ENCODE assay signal across 8 cellular contexts in the genomic region with DNA sequence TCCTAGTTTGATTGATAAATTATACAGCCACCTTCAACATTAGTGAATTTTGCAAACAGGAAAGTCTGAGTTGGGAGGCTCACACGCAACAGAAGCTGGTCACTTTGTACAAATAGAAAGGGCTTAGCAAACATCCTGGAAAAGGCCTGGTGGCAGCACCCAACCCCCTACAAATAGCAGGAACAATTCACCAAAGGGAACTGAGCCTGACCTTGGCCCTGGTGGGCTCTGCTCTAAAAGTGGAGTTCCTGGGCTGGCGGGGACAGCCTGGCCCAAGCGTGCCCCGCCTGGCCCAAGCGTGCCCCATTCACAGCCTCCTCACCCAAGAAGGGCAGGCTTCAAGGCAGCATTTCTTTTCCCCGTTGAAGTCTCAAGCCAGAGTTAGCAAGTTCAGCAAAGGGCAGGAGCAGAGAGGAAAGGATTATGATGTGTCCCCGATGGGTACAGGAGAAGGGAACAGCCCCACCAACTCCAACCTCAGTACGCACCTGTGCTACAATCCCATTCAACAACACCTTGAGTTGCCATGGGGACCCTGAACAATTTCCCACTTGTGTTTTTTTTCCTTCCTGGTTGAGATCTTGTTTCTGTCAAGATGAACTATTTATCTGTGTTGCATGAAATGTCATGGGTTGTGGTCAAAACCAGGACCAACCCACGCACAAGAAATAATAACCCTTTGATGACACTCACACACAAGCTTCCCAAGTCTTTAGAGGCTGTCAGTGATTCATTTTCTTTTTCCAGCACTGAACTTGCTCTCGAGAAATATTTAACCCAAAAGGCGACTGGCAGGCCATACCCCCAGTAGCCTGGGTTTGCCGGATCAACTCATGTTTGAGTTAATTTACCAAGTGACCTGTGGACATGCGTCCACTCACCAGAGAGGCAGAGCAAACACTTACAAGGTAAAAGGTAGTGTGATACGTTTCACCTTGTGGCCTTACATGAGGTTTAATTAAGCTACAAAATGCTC. TPM values are rescaled to one million over a fixed set of nuclear protein-coding genes. Genes with fewer than 3 reads are reported as not detected.
DNase-seq lines count a peak whose midpoint lies in the region; ATAC-seq, FAIRE-seq and TF ChIP-seq lines count a peak whose summit lies in the region.
"Had no signal": no experiment of that assay in that cellular context is flagged by ENCODE, and none has a peak within 500 bp of the region (broad histone marks: within the 10 kb centered on the region; RNA-seq: fewer than 3 reads in every experiment).

No MANE protein-coding gene starts in this region.

- H3K9me1 ChIP-seq in K562 (ENCODE audit: control insufficient read depth, insufficient read depth, low read length) = no peaks in the 10 kb centered on the region

- DNase-seq in DND-41 = no peak
- DNase-seq in K562 (ENCODE audit: extremely low read depth in 1 of 4, low spot score in 3 of 4) = no peak
- DNase-seq in neuronal stem cell (ENCODE audit: low spot score) = no peak
- DNase-seq in mucosa of descending colon = no peak
- DNase-seq in EL = no peak
- no peak for DNase-seq in D341Med (ENCODE audit: low spot score)
- DNase-seq: NCI-H2107 had no signal

- H4K91ac ChIP-seq in neuronal stem cell (ENCODE audit: low read depth, low read length, poor library complexity) = no peak overlapping the region

- H3K4me1 ChIP-seq in DND-41 (ENCODE audit: insufficient read depth, low read length) (peaks cover 36% of the 10 kb centered on the region), K562 (replicated peaks in 1 of 2; ENCODE audit: control insufficient read depth in 2 of 2, insufficient read depth in 2 of 2, low read length in 2 of 2) (no peaks in the 10 kb centered on the region; a peak in 1 of 5 replicates), neuronal stem cell (ENCODE audit: control insufficient read depth in 2 of 2, insufficient read depth in 1 of 2, low read depth in 1 of 2, low read length in 2 of 2) (peaks cover 4 to 14% of the 10 kb centered on the region in 2 donors), mucosa of descending colon (ENCODE audit: low read depth) (peaks cover 8% of the 10 kb centered on the region)

- H2AFZ ChIP-seq in DND-41 (ENCODE audit: low read depth, low read length) (no peak overlapping the region), K562 (ENCODE audit: low read depth, low read length) (no peak overlapping the region), neuronal stem cell (ENCODE audit: low read length) (no peak overlapping the region)

- H2BK120ac ChIP-seq in neuronal stem cell (ENCODE audit: low read depth, low read length) = no peak overlapping the region

- H2BK12ac ChIP-seq in neuronal stem cell (ENCODE audit: low read length) = no peak overlapping the region

- no peak overlapping the region for H3K4ac ChIP-seq in neuronal stem cell (ENCODE audit: low read length)

- no peak overlapping the region for H2BK15ac ChIP-seq in neuronal stem cell (ENCODE audit: low read length)

- no peak overlapping the region for H3K14ac ChIP-seq in neuronal stem cell (ENCODE audit: low read length)

- no peaks in the 10 kb centered on the region for H3K27me3 ChIP-seq in DND-41 (ENCODE audit: insufficient read depth, low read length, poor library complexity)
- H3K27me3 ChIP-seq in K562 (ENCODE audit: control insufficient read depth in 2 of 2, insufficient read depth in 2 of 2, low read length in 2 of 2) = no peaks in the 10 kb centered on the region
- H3K27me3 ChIP-seq in neuronal stem cell (ENCODE audit: control insufficient read depth in 3 of 3, insufficient read depth in 3 of 3, low read depth in 1 of 3, low read length in 3 of 3) = peaks cover 0 to 6% (median 2%) of the 10 kb centered on the region in 3 experiments

- ATAC-seq in DND-41 (ENCODE audit: insufficient read depth, low read depth) (no peak), K562 (no peak), mucosa of descending colon (no peak)

- FAIRE-seq in K562 (lab: Jason Lieb, UNC) = no peak

- BruUV-seq in K562 (replicated peaks; lab: Mats Ljungman, UMichigan) = no TSS peak

- CTCF ChIA-PET in K562 (lab: Yijun Ruan, JAX; ENCODE audit: low intra/inter-chr PET ratio) = no interaction called here

- POLR2A ChIA-PET in K562 (lab: Yijun Ruan, JAX) = no interaction called here

- H3K23ac ChIP-seq in neuronal stem cell (ENCODE audit: low read depth, low read length, poor library complexity) = no peak overlapping the region

- TF ChIP-seq POLR2A in K562 (conservative IDR thresholded peaks at IDR 0.05) = no peak

- TF ChIP-seq CTCF in DND-41 (IDR thresholded peaks at IDR 0.05; ENCODE audit: borderline replicate concordance, extremely low read depth, low read length, poor library complexity, severe bottlenecking) = no peak
- TF ChIP-seq CTCF in K562 (IDR thresholded peaks at IDR 0.05 in 2 of 3, conservative IDR thresholded peaks at IDR 0.05 in 1 of 3; ENCODE audit: insufficient read depth in 2 of 3, low read depth in 1 of 3, low read length in 3 of 3) = no peak
- TF ChIP-seq CTCF in mucosa of descending colon (IDR thresholded peaks at IDR 0.05) = no peak

- H3K36me3 ChIP-seq in DND-41 (ENCODE audit: insufficient read depth, low read length) = peaks cover 18% of the 10 kb centered on the region; the same call in 1 of the 2 replicates
- H3K36me3 ChIP-seq in KOPT-K1 (ENCODE audit: insufficient read depth, low read length) = peaks cover 38% of the 10 kb centered on the region
- H3K36me3 ChIP-seq in K562 (ENCODE audit: control insufficient read depth, insufficient read depth, low read length) = peaks cover 29% of the 10 kb centered on the region; the same call in 2 of the 3 replicates
- no peaks in the 10 kb centered on the region for H3K36me3 ChIP-seq in neuronal stem cell (replicated peaks in 1 of 2; ENCODE audit: control insufficient read depth in 2 of 2, insufficient read depth in 2 of 2, low read length in 2 of 2)
- H3K36me3 ChIP-seq in mucosa of descending colon (ENCODE audit: low read depth) = no peaks in the 10 kb centered on the region

- H4K20me1 ChIP-seq in DND-41 (ENCODE audit: insufficient read depth, low read length) (no peaks in the 10 kb centered on the region), K562 (replicated peaks; ENCODE audit: control insufficient read depth, insufficient read depth, low read length) (no peaks in the 10 kb centered on the region)

- H4K8ac ChIP-seq in neuronal stem cell (ENCODE audit: low read depth, low read length) = no peak overlapping the region

- H3K18ac ChIP-seq in neuronal stem cell (ENCODE audit: low read length) = no peak overlapping the region

- intact Hi-C loops in K562 (cut with micrococcal nuclease) = loop anchor here (5.0 kb wide), 1 partner anchor 43 kb away; the partner anchor contains the start of gene RGS10
- intact Hi-C loops in mucosa of descending colon (cut with DNase I, micrococcal nuclease) = no loop called here

- TF ChIP-seq RAD21 in K562 (CRISPR knock-in tag; conservative IDR thresholded peaks at IDR 0.05 in 1 of 2, IDR thresholded peaks at IDR 0.05 in 1 of 2) = no peak

- H3K9ac ChIP-seq in DND-41 (ENCODE audit: low read depth, low read length) = no peak overlapping the region
- no peak overlapping the region for H3K9ac ChIP-seq in K562 (ENCODE audit: insufficient read depth in 1 of 2, low read depth in 2 of 2, low read length in 2 of 2)
- peak overlapping the region; percentile 18 for H3K9ac ChIP-seq in neuronal stem cell (ENCODE audit: low read depth, low read length, poor library complexity)

- H3K79me1 ChIP-seq in neuronal stem cell (ENCODE audit: low read depth, low read length) = no peaks in the 10 kb centered on the region

- H3K9me3 ChIP-seq in DND-41 (ENCODE audit: insufficient read depth, low read length, severe bottlenecking) (no peaks in the 10 kb centered on the region), KOPT-K1 (ENCODE audit: insufficient read depth, low read length, poor library complexity, severe bottlenecking) (no peaks in the 10 kb centered on the region), K562 (replicated peaks; ENCODE audit: control insufficient read depth, insufficient read depth, low read depth, low read length) (no peaks in the 10 kb centered on the region), neuronal stem cell (replicated peaks in 1 of 2; ENCODE audit: control insufficient read depth in 2 of 2, insufficient read depth in 1 of 2, low read depth in 1 of 2, low read length in 2 of 2) (no peaks in the 10 kb centered on the region), mucosa of descending colon (no peaks in the 10 kb centered on the region)

- no peak overlapping the region for H2BK5ac ChIP-seq in neuronal stem cell (ENCODE audit: low read length)

- no peak overlapping the region for H3K4me3 ChIP-seq in DND-41 (ENCODE audit: low read depth in 1 of 2, low read length in 2 of 2)
- no peak overlapping the region for H3K4me3 ChIP-seq in K562
- no peak overlapping the region for H3K4me3 ChIP-seq in neuronal stem cell (ENCODE audit: low read length in 2 of 2)
- no peak overlapping the region for H3K4me3 ChIP-seq in mucosa of descending colon

- H3K4me2 ChIP-seq in DND-41 (ENCODE audit: insufficient read depth, low read length) (no peak overlapping the region), K562 (ENCODE audit: insufficient read depth, low read length) (no peak overlapping the region), neuronal stem cell (ENCODE audit: insufficient read depth, low read length, poor library complexity, severe bottlenecking) (no peak overlapping the region)

- H3K79me2 ChIP-seq in DND-41 (ENCODE audit: insufficient read depth, low read length) (peaks cover 3% of the 10 kb centered on the region; the same call in 1 of the 2 replicates), K562 (ENCODE audit: control insufficient read depth, insufficient read depth, low read length) (no peaks in the 10 kb centered on the region)

- H3K27ac ChIP-seq in DND-41 (ENCODE audit: low read length) (peak overlapping the region; percentile 15; the same call in 1 of the 2 replicates), KOPT-K1 (ENCODE audit: low read depth, low read length, poor library complexity, severe bottlenecking) (peak overlapping the region; percentile 25), K562 (ENCODE audit: extremely low read depth, low read depth, low read length) (no peak overlapping the region), neuronal stem cell (replicated peaks; ENCODE audit: low read length) (no peak overlapping the region)

- no peak for TF ChIP-seq EP300 in K562 (IDR thresholded peaks at IDR 0.05; ENCODE audit: low read length)

- H2AK5ac ChIP-seq in neuronal stem cell (ENCODE audit: low read depth, low read length) = no peak overlapping the region

- in situ Hi-C loops in K562 (cut with MboI) = no loop called here

- WGBS in K562 (ENCODE audit: insufficient coverage, low coverage, missing lambda C conversion rate) = 93% methylated on average over 11 of the region's 14 CpGs
- WGBS in neuronal stem cell (ENCODE audit: extremely low coverage in 2 of 2, insufficient read length in 2 of 2, insufficient replicate concordance in 1 of 2), 2 donors = no CpG with 5 or more reads among the region's 14 CpGs

RNA-seq across cellular contexts. Expression of gene RGS10, which starts 43.3 kb away (rescaled TPM):
- total RNA-seq in K562 (2011; cell fraction: chromatin; rRNA removed; ENCODE audit: low replicate concordance) = 9.5 and 17.1 TPM in 2 replicates
- 9.5 and 11.8 TPM in 2 replicates for total RNA-seq in K562 (2011; cell fraction: nucleolus; rRNA removed)
- 15.0 and 25.7 TPM in 2 replicates for total RNA-seq in K562 (2011; cell fraction: nucleoplasm; rRNA removed)
- total RNA-seq in K562 (2014; rRNA removed) (47.6 and 61.8 TPM in 2 replicates), K562 (2014; rRNA removed; fragmentation: Illumina TruSeq; extraction: Trizol) (67.5 and 76.1 TPM in 2 replicates), K562 (2015; rRNA removed; fragmentation: Illumina TruSeq; extraction: Trizol) (62.1 and 62.4 TPM in 2 replicates), K562 (2021) (56.6 and 59.1 TPM in 2 replicates), mucosa of descending colon (10 to 100 TPM; 14.9 to 68.8 (median 19.2) TPM)
- polyA plus RNA-seq in K562 (2011; rRNA removed) (89.3 and 123 TPM in 2 replicates), K562 (2014; fragmentation: Illumina TruSeq; extraction: Trizol) (81.1 and 91.4 TPM in 2 replicates), K562 (2014; fragmentation: Nextera tagmentation; extraction: Ambion mirVana) (10 to 100 TPM; 31.9 to 43.7 TPM), K562 (2014; rRNA removed) (79.2 and 104 TPM in 2 replicates)
- polyA plus RNA-seq in K562 (2011; cell fraction: cytosol; rRNA removed) = 23.5 and 39.7 TPM in 2 replicates
- 17.6 and 25.4 TPM in 2 replicates for polyA plus RNA-seq in K562 (2011; cell fraction: nucleus; rRNA removed)
- polyA plus RNA-seq in K562 (2012) = 72.6 and 102 TPM in 2 replicates
- polyA minus RNA-seq in K562 (2011; rRNA and poly(A)+ RNA removed) = 48.6 and 52.8 TPM in 2 replicates
- polyA minus RNA-seq in K562 (2011; cell fraction: cytosol; rRNA and poly(A)+ RNA removed) = 21.9 and 24.2 TPM in 2 replicates
- 4.6 and 9.9 TPM in 2 replicates for polyA minus RNA-seq in K562 (2011; cell fraction: nucleus; rRNA and poly(A)+ RNA removed)
- 32.6 TPM for polyA plus RNA-seq in neuronal stem cell (2013, experiment 1 of 2)
- polyA plus RNA-seq in neuronal stem cell (2013, experiment 2 of 2) = 34.6 TPM

Comparison
In these comparisons a context has a peak if more than half of its experiments do, and no peak if none do; other contexts are left out.
1. H3K27ac ChIP-seq: peak in DND-41 (single experiment) and KOPT-K1 (single experiment); none in K562 (single experiment) and neuronal stem cell (single experiment).